ENCODE assay signal across 8 cellular contexts in the genomic region with DNA sequence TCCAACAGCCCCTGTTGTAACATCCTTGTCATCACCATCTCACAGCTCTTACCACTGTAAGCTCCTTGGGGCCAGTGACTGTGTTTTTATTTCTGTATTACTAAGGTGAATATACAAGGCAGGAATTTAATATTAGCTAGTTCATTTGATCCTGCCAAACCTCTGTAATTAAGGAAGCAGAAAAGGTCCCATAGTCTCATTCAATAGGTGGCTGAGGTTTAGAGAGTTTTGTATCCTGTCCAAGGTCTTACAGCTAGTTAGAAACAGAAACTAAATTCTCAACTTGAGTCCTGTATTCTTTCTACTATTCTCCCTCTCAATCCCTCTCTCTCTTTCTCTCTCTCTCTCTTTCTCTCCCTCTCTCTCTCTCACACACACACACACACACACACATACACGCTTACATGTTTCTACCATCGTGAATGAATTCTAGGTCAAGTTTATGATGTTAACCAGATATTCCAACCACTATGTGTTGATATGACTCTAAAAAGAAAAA. TPM values are rescaled to one million over a fixed set of nuclear protein-coding genes. Genes with fewer than 3 reads are reported as not detected.
A peak's percentile ranks its signal among the peaks of the same experiment; 100 is the strongest.
DNase-seq lines count a peak whose midpoint lies in the region; ATAC-seq, FAIRE-seq and TF ChIP-seq lines count a peak whose summit lies in the region.

No MANE protein-coding gene starts in this region.

- peak overlapping the region; percentile 87 for H3K4me3 Mint-ChIP-seq in natural killer cell

- H3K27me3 Mint-ChIP-seq in natural killer cell (ENCODE audit: low read depth in 2 of 2): peaks cover 0 to 3% of the 10 kb centered on the region in 2 donors

- ATAC-seq in GM21515 (IDR thresholded peaks at IDR 0.05; ENCODE audit: unreplicated experiment) (peak; percentile 34), natural killer cell (peak; percentile 46 to 72 (median 52))

- peak overlapping the region; percentile 95 to 100 for H3K27ac Mint-ChIP-seq in natural killer cell

- in situ Hi-C loops in Caki2 (cut with HindIII; ENCODE audit: low pct_unique_long_range_greater_than_20kb, low sequenced_read_pairs): no loop called here

- peaks cover 0 to 2% of the 10 kb centered on the region in 2 donors for H3K9me3 Mint-ChIP-seq in natural killer cell

- peak overlapping the region; percentile 29 for H3K4me3 ChIP-seq in choroid plexus epithelial cell (ENCODE audit: low read depth, low read length)

- DNase-seq in Caki2 (ENCODE audit: low read depth) (peak; percentile 46), Kasumi-1 (lab: John Stamatoyannopoulos, UW) (peak; percentile 11 to 12), choroid plexus epithelial cell (ENCODE audit: low read depth) (peak; percentile 79), natural killer cell (no peak), frontal cortex (ENCODE audit: low spot score in 2 of 2) (no peak), D721Med (ENCODE audit: insufficient read length, low spot score) (no peak), DMS 273 (lab: John Stamatoyannopoulos, UW; ENCODE audit: unreplicated experiment) (no peak)

- no peaks in the 10 kb centered on the region for H3K36me3 Mint-ChIP-seq in natural killer cell

- intact Hi-C loops in natural killer cell (cut with micrococcal nuclease): loop anchor here (1.0 to 5.0 kb wide), 3 partner anchors 43 to 551 kb away; a partner anchor contains a TSS

- no peak for FAIRE-seq in frontal cortex (lab: Jason Lieb, UNC)
- FAIRE-seq in D721Med (lab: Jason Lieb, UNC): no peak

- H3K4me1 Mint-ChIP-seq in natural killer cell: peaks cover 67 to 70% of the 10 kb centered on the region in 2 donors

- TF ChIP-seq CTCF in choroid plexus epithelial cell (conservative IDR thresholded peaks at IDR 0.05; ENCODE audit: low read depth, low read length): no peak
- no peak for TF ChIP-seq CTCF in natural killer cell (IDR thresholded peaks at IDR 0.05)
- TF ChIP-seq CTCF in D721Med (IDR thresholded peaks at IDR 0.05; ENCODE audit: insufficient read depth, missing control alignments): no peak

RNA-seq across cellular contexts. Expression of a gene that starts 0.5 kb away (rescaled TPM):
- total RNA-seq in Caki2 (2014; rRNA removed; shearing (Covaris generic); ENCODE audit: low replicate concordance): 5.0 and 25.5 TPM in 2 replicates
- 100 to 1,000 TPM; 106 to 120 (median 115) TPM for total RNA-seq in natural killer cell
- 2.9 TPM for total RNA-seq in frontal cortex

RNA-seq across cellular contexts. Expression of a gene that starts 31.4 kb away (rescaled TPM):
- 53.4 and 67.5 TPM in 2 replicates for total RNA-seq in Caki2 (2014; rRNA removed; shearing (Covaris generic); ENCODE audit: low replicate concordance)
- total RNA-seq in natural killer cell (100 to 1,000 TPM; 101 to 112 (median 106) TPM), frontal cortex (23.2 TPM)

Comparison
In these comparisons a context has a peak if more than half of its experiments do, and no peak if none do; other contexts are left out.
1. DNase-seq: peak in Caki2 (single experiment), Kasumi-1 (2 of 2) and choroid plexus epithelial cell (single experiment); none in natural killer cell (single experiment), frontal cortex (0 of 2), D721Med (single experiment) and DMS 273 (single experiment).